Comparison of ENCODE assay signal across 9 cellular contexts in the genomic region with DNA sequence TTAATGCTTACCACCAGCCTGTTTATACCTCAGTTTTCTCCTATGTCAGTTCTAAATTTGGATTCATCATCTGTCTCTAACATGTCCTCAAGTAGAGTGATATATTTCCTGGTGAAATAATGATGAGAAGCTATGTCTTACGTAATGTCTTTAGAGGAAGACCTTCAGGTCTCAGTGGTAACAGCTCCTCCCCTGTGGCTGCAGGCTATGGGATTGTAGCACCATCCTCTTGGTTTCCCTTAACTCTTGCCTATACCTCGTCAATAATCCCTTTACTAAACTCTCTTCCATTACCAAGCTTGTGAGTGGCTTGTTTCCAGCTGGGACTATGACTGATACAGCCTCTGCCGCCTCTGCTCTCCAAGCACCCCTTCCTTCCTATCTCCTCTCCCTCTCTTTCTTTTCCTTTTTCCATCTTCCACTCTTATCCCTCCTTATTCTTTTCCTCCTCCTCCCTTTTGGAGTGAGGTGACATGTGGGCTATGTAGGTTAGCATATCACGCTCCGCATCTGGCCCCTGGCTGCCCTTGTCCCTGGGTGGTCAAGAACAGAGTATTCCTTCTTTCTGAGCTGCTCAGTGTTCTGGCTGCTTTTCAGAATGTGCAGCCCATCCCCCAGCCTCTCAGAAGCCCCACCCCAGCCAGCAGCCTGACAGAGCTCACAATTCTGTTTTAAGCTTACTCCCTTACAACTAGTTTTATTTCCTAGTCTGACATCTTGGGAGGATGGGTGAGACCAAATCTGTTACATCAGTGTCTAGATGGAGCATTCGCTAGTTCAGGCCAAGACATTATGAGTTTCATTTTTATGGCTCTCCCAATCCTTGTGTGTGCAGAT.
DNase-seq lines count a peak whose midpoint lies in the region; ATAC-seq and TF ChIP-seq lines count a peak whose summit lies in the region.
"Had no signal": no experiment of that assay in that cellular context is flagged by ENCODE, and none has a peak within 500 bp of the region (broad histone marks: within the 10 kb centered on the region; RNA-seq: fewer than 3 reads in every experiment).

No MANE protein-coding gene starts in this region.

- H3K4me3 Mint-ChIP-seq in WTC11 (peak overlapping the region; percentile 18), T-cell (no peak overlapping the region)

- H3K36me3 ChIP-seq in Loucy (ENCODE audit: insufficient read depth, low read length) (no peaks in the 10 kb centered on the region), spleen (no peaks in the 10 kb centered on the region)

- H4K20me1 ChIP-seq in Loucy (ENCODE audit: insufficient read depth, low read length, poor library complexity, severe bottlenecking) = no peaks in the 10 kb centered on the region

- no peaks in the 10 kb centered on the region for H3K79me2 ChIP-seq in Loucy (ENCODE audit: insufficient read depth, low read length)

- TF ChIP-seq CTCF in Loucy (conservative IDR thresholded peaks at IDR 0.05; ENCODE audit: low read length) (no peak), WTC11 (IDR thresholded peaks at IDR 0.05) (no peak), spleen (IDR thresholded peaks at IDR 0.05 in 8 of 11, conservative IDR thresholded peaks at IDR 0.05 in 3 of 11) (no peak)

- H3K4me2 ChIP-seq in Loucy (ENCODE audit: low read depth, low read length, poor library complexity, severe bottlenecking) = no peak overlapping the region

- no peaks in the 10 kb centered on the region for H3K9me2 ChIP-seq in Loucy (replicated peaks; ENCODE audit: low read depth, low read length)

- H3K36me3 Mint-ChIP-seq in WTC11 (peaks cover 8% of the 10 kb centered on the region), T-cell (no peaks in the 10 kb centered on the region)

- intact Hi-C loops in spleen (cut with DNase I; ENCODE audit: low total_unique reads) = no loop called here

- H3K4me3 ChIP-seq in Loucy (ENCODE audit: low read length, poor library complexity, severe bottlenecking) = no peak overlapping the region
- no peak overlapping the region for H3K4me3 ChIP-seq in spleen

- peak overlapping the region; percentile 63; the same call in 1 of the 2 replicates for H2AFZ ChIP-seq in Loucy (ENCODE audit: low read length)

- H3K4me1 ChIP-seq in Loucy (ENCODE audit: insufficient read depth, low read length, poor library complexity, severe bottlenecking) = no peaks in the 10 kb centered on the region
- H3K4me1 ChIP-seq in spleen = peaks cover 0 to 7% (median 0%) of the 10 kb centered on the region in 6 donors

- H3K27ac Mint-ChIP-seq in WTC11 (peak overlapping the region; percentile 55; the same call in 1 of the 2 replicates), T-cell (no peak overlapping the region)

- WGBS in spleen, 5 donors = 65 to 76% (median 73%) methylated on average over 6 of the region's 6 CpGs

- ATAC-seq in WTC11 (peak; percentile 82), T-cell (replicated peaks in 1 of 4) (no peak), GM18858 (IDR thresholded peaks at IDR 0.05; ENCODE audit: unreplicated experiment) (no peak), HG02623 (IDR thresholded peaks at IDR 0.05; ENCODE audit: unreplicated experiment) (no peak)

- POLR2A ChIA-PET in WTC11 (lab: Charles Lee) (interaction anchor here (1.0 kb wide), 1 partner anchor 139 kb away, joined by 6 read pairs; the partner anchor contains the start of gene PIAS1), T-cell (lab: Charles Lee) (interaction anchor here in 1 of 2 donors (0.6 kb wide), 1 partner anchor 11 kb away, joined by 4 read pairs; no protein-coding TSS in a partner anchor)

- peaks cover 10% of the 10 kb centered on the region; the same call in 1 of the 2 replicates for H3K9me3 ChIP-seq in Loucy (ENCODE audit: insufficient read depth, low read depth, low read length)
- peaks cover 2 to 34% (median 25%) of the 10 kb centered on the region in 8 donors for H3K9me3 ChIP-seq in spleen

- H3K4me1 Mint-ChIP-seq in WTC11 (peaks cover 43% of the 10 kb centered on the region), T-cell (no peaks in the 10 kb centered on the region)

- H3K27me3 Mint-ChIP-seq in WTC11 (ENCODE audit: low read depth) (no peaks in the 10 kb centered on the region), T-cell (peaks cover 0 to 5% of the 10 kb centered on the region in 2 donors)

- no peaks in the 10 kb centered on the region for H3F3A ChIP-seq in Loucy (ENCODE audit: low read depth)

- CTCF ChIA-PET in WTC11 (lab: Charles Lee) = interaction anchor here (1.4 to 2.3 kb wide), 2 partner anchors 52 to 240 kb away, joined by 5 to 10 read pairs; no protein-coding TSS in a partner anchor
- CTCF ChIA-PET in T-cell (lab: Charles Lee) = no interaction called here

- peak; percentile 46 for DNase-seq in WTC11 (ENCODE audit: low spot score)
- peak; percentile 59 for DNase-seq in iris pigment epithelial cell (ENCODE audit: low read depth)
- no peak for DNase-seq in spleen
- no peak for DNase-seq in T-cell
- no peak for DNase-seq in KG1 (lab: John Stamatoyannopoulos, UW)
- DNase-seq: T-helper 9 cell had no signal

- H3K27ac ChIP-seq in spleen = peak overlapping the region in 6 of 8 donors; percentile 16 to 62 (median 36)

- peaks cover 18% of the 10 kb centered on the region for H3K9me3 Mint-ChIP-seq in WTC11
- H3K9me3 Mint-ChIP-seq in T-cell = peaks cover 4 to 19% (median 7%) of the 10 kb centered on the region in 3 donors

- no peak for TF ChIP-seq POLR2A in spleen (IDR thresholded peaks at IDR 0.05)

- H3K9ac ChIP-seq in Loucy (ENCODE audit: low read depth, low read length, poor library complexity, severe bottlenecking) = no peak overlapping the region

- H3K27me3 ChIP-seq in Loucy (ENCODE audit: insufficient read depth, low read length, poor library complexity, severe bottlenecking) (no peaks in the 10 kb centered on the region), spleen (replicated peaks in 1 of 7) (no peaks in the 10 kb centered on the region)

TF ChIP-seq in WTC11, 78 proteins besides CTCF, POLR2A, EP300 and RAD21:
- TF ChIP-seq SMAD4 (CRISPR knock-in tag; IDR thresholded peaks at IDR 0.05) (no peak), TP53 (CRISPR knock-in tag; IDR thresholded peaks at IDR 0.05) (no peak), CDX4 (CRISPR knock-in tag; IDR thresholded peaks at IDR 0.05; ENCODE audit: borderline replicate concordance) (no peak), ZBTB21 (CRISPR knock-in tag; IDR thresholded peaks at IDR 0.05; ENCODE audit: borderline replicate concordance) (no peak), MYBL2 (CRISPR knock-in tag; IDR thresholded peaks at IDR 0.05) (no peak)
- TF ChIP-seq, protein P1, sequence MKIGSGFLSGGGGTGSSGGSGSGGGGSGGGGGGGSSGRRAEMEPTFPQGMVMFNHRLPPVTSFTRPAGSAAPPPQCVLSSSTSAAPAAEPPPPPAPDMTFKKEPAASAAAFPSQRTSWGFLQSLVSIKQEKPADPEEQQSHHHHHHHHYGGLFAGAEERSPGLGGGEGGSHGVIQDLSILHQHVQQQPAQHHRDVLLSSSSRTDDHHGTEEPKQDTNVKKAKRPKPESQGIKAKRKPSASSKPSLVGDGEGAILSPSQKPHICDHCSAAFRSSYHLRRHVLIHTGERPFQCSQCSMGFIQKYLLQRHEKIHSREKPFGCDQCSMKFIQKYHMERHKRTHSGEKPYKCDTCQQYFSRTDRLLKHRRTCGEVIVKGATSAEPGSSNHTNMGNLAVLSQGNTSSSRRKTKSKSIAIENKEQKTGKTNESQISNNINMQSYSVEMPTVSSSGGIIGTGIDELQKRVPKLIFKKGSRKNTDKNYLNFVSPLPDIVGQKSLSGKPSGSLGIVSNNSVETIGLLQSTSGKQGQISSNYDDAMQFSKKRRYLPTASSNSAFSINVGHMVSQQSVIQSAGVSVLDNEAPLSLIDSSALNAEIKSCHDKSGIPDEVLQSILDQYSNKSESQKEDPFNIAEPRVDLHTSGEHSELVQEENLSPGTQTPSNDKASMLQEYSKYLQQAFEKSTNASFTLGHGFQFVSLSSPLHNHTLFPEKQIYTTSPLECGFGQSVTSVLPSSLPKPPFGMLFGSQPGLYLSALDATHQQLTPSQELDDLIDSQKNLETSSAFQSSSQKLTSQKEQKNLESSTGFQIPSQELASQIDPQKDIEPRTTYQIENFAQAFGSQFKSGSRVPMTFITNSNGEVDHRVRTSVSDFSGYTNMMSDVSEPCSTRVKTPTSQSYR (CRISPR knock-in tag; IDR thresholded peaks at IDR 0.05) = 0 out of 2 replicates have a peak, but pooled peaks have one; percentile 50
- TF ChIP-seq, protein P2, sequence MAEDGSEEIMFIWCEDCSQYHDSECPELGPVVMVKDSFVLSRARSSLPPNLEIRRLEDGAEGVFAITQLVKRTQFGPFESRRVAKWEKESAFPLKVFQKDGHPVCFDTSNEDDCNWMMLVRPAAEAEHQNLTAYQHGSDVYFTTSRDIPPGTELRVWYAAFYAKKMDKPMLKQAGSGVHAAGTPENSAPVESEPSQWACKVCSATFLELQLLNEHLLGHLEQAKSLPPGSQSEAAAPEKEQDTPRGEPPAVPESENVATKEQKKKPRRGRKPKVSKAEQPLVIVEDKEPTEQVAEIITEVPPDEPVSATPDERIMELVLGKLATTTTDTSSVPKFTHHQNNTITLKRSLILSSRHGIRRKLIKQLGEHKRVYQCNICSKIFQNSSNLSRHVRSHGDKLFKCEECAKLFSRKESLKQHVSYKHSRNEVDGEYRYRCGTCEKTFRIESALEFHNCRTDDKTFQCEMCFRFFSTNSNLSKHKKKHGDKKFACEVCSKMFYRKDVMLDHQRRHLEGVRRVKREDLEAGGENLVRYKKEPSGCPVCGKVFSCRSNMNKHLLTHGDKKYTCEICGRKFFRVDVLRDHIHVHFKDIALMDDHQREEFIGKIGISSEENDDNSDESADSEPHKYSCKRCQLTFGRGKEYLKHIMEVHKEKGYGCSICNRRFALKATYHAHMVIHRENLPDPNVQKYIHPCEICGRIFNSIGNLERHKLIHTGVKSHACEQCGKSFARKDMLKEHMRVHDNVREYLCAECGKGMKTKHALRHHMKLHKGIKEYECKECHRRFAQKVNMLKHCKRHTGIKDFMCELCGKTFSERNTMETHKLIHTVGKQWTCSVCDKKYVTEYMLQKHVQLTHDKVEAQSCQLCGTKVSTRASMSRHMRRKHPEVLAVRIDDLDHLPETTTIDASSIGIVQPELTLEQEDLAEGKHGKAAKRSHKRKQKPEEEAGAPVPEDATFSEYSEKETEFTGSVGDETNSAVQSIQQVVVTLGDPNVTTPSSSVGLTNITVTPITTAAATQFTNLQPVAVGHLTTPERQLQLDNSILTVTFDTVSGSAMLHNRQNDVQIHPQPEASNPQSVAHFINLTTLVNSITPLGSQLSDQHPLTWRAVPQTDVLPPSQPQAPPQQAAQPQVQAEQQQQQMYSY (CRISPR knock-in tag; IDR thresholded peaks at IDR 0.05) = no peak
TF ChIP-seq in WTC11: peak in this region for 1.

Comparison
In these comparisons a context has a peak if more than half of its experiments do, and no peak if none do; other contexts are left out.
1. DNase-seq: peak in WTC11 (single experiment) and iris pigment epithelial cell (single experiment); none in spleen (single experiment), T-cell (0 of 34) and KG1 (single experiment).